1 cellular context compared by ENCODE assay signal in genomic region chr2:19504400-19505198, GRCh38.
TF ChIP-seq lines count a peak whose summit lies in the region.

No MANE protein-coding gene starts in this region.

TF ChIP-seq in HepG2, 621 proteins besides CTCF, POLR2A, EP300 and RAD21 (continued from another document and continues in another):
- no peak for TF ChIP-seq ZBTB2 (CRISPR knock-in tag; IDR thresholded peaks at IDR 0.05; ENCODE audit: low read depth)
- peak; percentile 49; the same call in 1 of the 2 replicates for TF ChIP-seq ZNF503 (CRISPR knock-in tag; IDR thresholded peaks at IDR 0.05)
- no peak for TF ChIP-seq NCOR1 (IDR thresholded peaks at IDR 0.05; ENCODE audit: borderline replicate concordance, low read length)
- TF ChIP-seq MATR3 (CRISPR knock-in tag; IDR thresholded peaks at IDR 0.05): no peak
- no peak for TF ChIP-seq ATF5 (CRISPR knock-in tag; IDR thresholded peaks at IDR 0.05; ENCODE audit: low read depth)
- no peak for TF ChIP-seq FOXM1 (CRISPR knock-in tag; IDR thresholded peaks at IDR 0.05)
- no peak for TF ChIP-seq GLI4 (CRISPR knock-in tag; IDR thresholded peaks at IDR 0.05; ENCODE audit: borderline replicate concordance)
- no peak for TF ChIP-seq SETDB1 (CRISPR knock-in tag; IDR thresholded peaks at IDR 0.05; ENCODE audit: borderline replicate concordance)
- no peak for TF ChIP-seq ZNF343 (CRISPR knock-in tag; IDR thresholded peaks at IDR 0.05)
- no peak for TF ChIP-seq MAZ (IDR thresholded peaks at IDR 0.05; ENCODE audit: borderline replicate concordance, low read depth, low read length)
- no peak for TF ChIP-seq MAZ (CRISPR knock-in tag; IDR thresholded peaks at IDR 0.05; ENCODE audit: low read depth)
- no peak for TF ChIP-seq ZNF883 (CRISPR knock-in tag; IDR thresholded peaks at IDR 0.05; ENCODE audit: not compliant biosample characterization)
- TF ChIP-seq ATF7 (IDR thresholded peaks at IDR 0.05): no peak
- no peak for TF ChIP-seq ATF7 (CRISPR knock-in tag; IDR thresholded peaks at IDR 0.05)
- no peak for TF ChIP-seq ZNF367 (CRISPR knock-in tag; IDR thresholded peaks at IDR 0.05; ENCODE audit: borderline replicate concordance)
- no peak for TF ChIP-seq ZBTB44 (CRISPR knock-in tag; IDR thresholded peaks at IDR 0.05)
- no peak; the same call in 1 of the 2 replicates for TF ChIP-seq ZNF468 (CRISPR knock-in tag; IDR thresholded peaks at IDR 0.05)
- TF ChIP-seq TFDP2 (CRISPR knock-in tag; IDR thresholded peaks at IDR 0.05): no peak
- TF ChIP-seq ZNF230 (CRISPR knock-in tag; IDR thresholded peaks at IDR 0.05): 0 out of 2 replicates have a peak, but pooled peaks have one; percentile 26
- no peak for TF ChIP-seq ZNF362 (CRISPR knock-in tag; IDR thresholded peaks at IDR 0.05; ENCODE audit: borderline replicate concordance)
- TF ChIP-seq WIZ (CRISPR knock-in tag; IDR thresholded peaks at IDR 0.05): no peak
- TF ChIP-seq ZNF775 (CRISPR knock-in tag; IDR thresholded peaks at IDR 0.05; ENCODE audit: borderline replicate concordance): peak; percentile 87
- TF ChIP-seq PRDM15 (CRISPR knock-in tag; IDR thresholded peaks at IDR 0.05): no peak
- TF ChIP-seq MNT (IDR thresholded peaks at IDR 0.05): no peak
- no peak for TF ChIP-seq STAG1 (CRISPR knock-in tag; IDR thresholded peaks at IDR 0.05)
- TF ChIP-seq EEA1 (CRISPR knock-in tag; IDR thresholded peaks at IDR 0.05; ENCODE audit: borderline replicate concordance): no peak
- no peak for TF ChIP-seq E2F2 (CRISPR knock-in tag; IDR thresholded peaks at IDR 0.05; ENCODE audit: borderline replicate concordance)
- TF ChIP-seq FOXC1 (CRISPR knock-in tag; IDR thresholded peaks at IDR 0.05; ENCODE audit: borderline replicate concordance): 0 out of 2 replicates have a peak, but pooled peaks have one; percentile 62
- TF ChIP-seq SNAI1 (CRISPR knock-in tag; IDR thresholded peaks at IDR 0.05; ENCODE audit: borderline replicate concordance): no peak
- TF ChIP-seq ZNF572 (CRISPR knock-in tag; IDR thresholded peaks at IDR 0.05): no peak
- no peak for TF ChIP-seq GMEB2 (CRISPR knock-in tag; IDR thresholded peaks at IDR 0.05; ENCODE audit: low read depth)
- no peak for TF ChIP-seq PLRG1 (conservative IDR thresholded peaks at IDR 0.05)
- peak; percentile 60; the same call in 1 of the 2 replicates for TF ChIP-seq ZNF580 (CRISPR knock-in tag; IDR thresholded peaks at IDR 0.05; ENCODE audit: borderline replicate concordance, low read depth)
- TF ChIP-seq ZNF737 (CRISPR knock-in tag; IDR thresholded peaks at IDR 0.05; ENCODE audit: borderline replicate concordance): no peak
- peak; percentile 2; the same call in 1 of the 2 replicates for TF ChIP-seq ZNF281 (CRISPR knock-in tag; IDR thresholded peaks at IDR 0.05; ENCODE audit: borderline replicate concordance)
- TF ChIP-seq YY1 (IDR thresholded peaks at IDR 0.05; ENCODE audit: insufficient read depth, insufficient replicate concordance, low read depth, low read length): no peak
- no peak for TF ChIP-seq MXD3 (CRISPR knock-in tag; IDR thresholded peaks at IDR 0.05)
- peak; percentile 17; the same call in 1 of the 2 replicates for TF ChIP-seq MIER3 (CRISPR knock-in tag; IDR thresholded peaks at IDR 0.05; ENCODE audit: borderline replicate concordance)
- TF ChIP-seq ELF4 (CRISPR knock-in tag; IDR thresholded peaks at IDR 0.05; ENCODE audit: borderline replicate concordance): no peak
